In genomic region chr1:230105754-230106625, GRCh38 we compare ENCODE assay signal across 1 cellular context.
A peak's percentile ranks its signal among the peaks of the same experiment; 100 is the strongest.
TF ChIP-seq lines count a peak whose summit lies in the region.

No MANE protein-coding gene starts in this region.

TF ChIP-seq in HepG2, 621 proteins besides CTCF, POLR2A, EP300 and RAD21 (continued from another document and continues in another):
- TF ChIP-seq ATF6 (CRISPR knock-in tag; conservative IDR thresholded peaks at IDR 0.05): no peak
- no peak for TF ChIP-seq HNRNPH1 (optimal IDR thresholded peaks at IDR 0.05; ENCODE audit: low read depth, low read length)
- TF ChIP-seq CAMTA2 (CRISPR knock-in tag; IDR thresholded peaks at IDR 0.05; ENCODE audit: borderline replicate concordance): no peak
- TF ChIP-seq ZNF276 (CRISPR knock-in tag; IDR thresholded peaks at IDR 0.05; ENCODE audit: low read depth): 0 out of 2 replicates have a peak, but pooled peaks have one; percentile 42
- no peak for TF ChIP-seq RCOR2 (CRISPR knock-in tag; IDR thresholded peaks at IDR 0.05)
- peak; percentile 83; the same call in 1 of the 2 replicates for TF ChIP-seq ZNF552 (CRISPR knock-in tag; IDR thresholded peaks at IDR 0.05; ENCODE audit: borderline replicate concordance)
- TF ChIP-seq SNAI1 (CRISPR knock-in tag; IDR thresholded peaks at IDR 0.05; ENCODE audit: borderline replicate concordance): no peak
- TF ChIP-seq TCF7 (IDR thresholded peaks at IDR 0.05; ENCODE audit: low read depth): peak; percentile 69
- no peak for TF ChIP-seq ZBTB33 (CRISPR knock-in tag; IDR thresholded peaks at IDR 0.05)
- TF ChIP-seq KMT2A (CRISPR knock-in tag; IDR thresholded peaks at IDR 0.05): no peak; the same call in 1 of the 2 replicates
- TF ChIP-seq ZNF407 (CRISPR knock-in tag; IDR thresholded peaks at IDR 0.05; ENCODE audit: not compliant biosample characterization): no peak
- TF ChIP-seq CENPX (CRISPR knock-in tag; IDR thresholded peaks at IDR 0.05): no peak
- TF ChIP-seq FOXP1 (IDR thresholded peaks at IDR 0.05): no peak
- peak; percentile 64 for TF ChIP-seq FOXP1 (CRISPR knock-in tag; IDR thresholded peaks at IDR 0.05)
- no peak for TF ChIP-seq SP2 (CRISPR knock-in tag; IDR thresholded peaks at IDR 0.05)
- no peak for TF ChIP-seq KLF12 (CRISPR knock-in tag; IDR thresholded peaks at IDR 0.05; ENCODE audit: borderline replicate concordance)
- TF ChIP-seq CEBPG (CRISPR knock-in tag; IDR thresholded peaks at IDR 0.05): peak; percentile 99
- TF ChIP-seq ZNF639 (CRISPR knock-in tag; conservative IDR thresholded peaks at IDR 0.05): no peak
- peak; percentile 77; the same call in 1 of the 2 replicates for TF ChIP-seq HNF4G (IDR thresholded peaks at IDR 0.05; ENCODE audit: borderline replicate concordance, low read depth, low read length)
- no peak; the same call in 1 of the 2 replicates for TF ChIP-seq HNF4G (CRISPR knock-in tag; IDR thresholded peaks at IDR 0.05; ENCODE audit: borderline replicate concordance, low read depth)
- TF ChIP-seq ZNF567 (CRISPR knock-in tag; IDR thresholded peaks at IDR 0.05; ENCODE audit: borderline replicate concordance): no peak
- 0 out of 2 replicates have a peak, but pooled peaks have one; percentile 88 for TF ChIP-seq ZBTB3 (CRISPR knock-in tag; IDR thresholded peaks at IDR 0.05; ENCODE audit: borderline replicate concordance, low read depth)
- no peak for TF ChIP-seq ZNF709 (CRISPR knock-in tag; IDR thresholded peaks at IDR 0.05)
- peak; percentile 51 for TF ChIP-seq TBX2 (CRISPR knock-in tag; IDR thresholded peaks at IDR 0.05; ENCODE audit: borderline replicate concordance)
- TF ChIP-seq DDIT3 (CRISPR knock-in tag; IDR thresholded peaks at IDR 0.05): no peak
- peak; percentile 79; the same call in 1 of the 2 replicates for TF ChIP-seq AHDC1 (CRISPR knock-in tag; IDR thresholded peaks at IDR 0.05; ENCODE audit: borderline replicate concordance)
- TF ChIP-seq ZNF614 (CRISPR knock-in tag; IDR thresholded peaks at IDR 0.05; ENCODE audit: borderline replicate concordance): peak; percentile 78; the same call in 1 of the 2 replicates
- TF ChIP-seq ZNF3 (CRISPR knock-in tag; IDR thresholded peaks at IDR 0.05): no peak
- TF ChIP-seq EED (CRISPR knock-in tag; IDR thresholded peaks at IDR 0.05): no peak
- peak; percentile 31; the same call in 1 of the 2 replicates for TF ChIP-seq CBX5 (CRISPR knock-in tag; IDR thresholded peaks at IDR 0.05; ENCODE audit: borderline replicate concordance)
- TF ChIP-seq ZNF816 (CRISPR knock-in tag; IDR thresholded peaks at IDR 0.05; ENCODE audit: borderline replicate concordance): no peak; the same call in 1 of the 2 replicates
- TF ChIP-seq LCORL (IDR thresholded peaks at IDR 0.05): no peak
- TF ChIP-seq LCORL (CRISPR knock-in tag; IDR thresholded peaks at IDR 0.05): peak; percentile 69
- TF ChIP-seq TFE3 (CRISPR knock-in tag; IDR thresholded peaks at IDR 0.05): peak; percentile 70; the same call in 1 of the 2 replicates
- no peak for TF ChIP-seq FOXC1 (CRISPR knock-in tag; IDR thresholded peaks at IDR 0.05; ENCODE audit: borderline replicate concordance)
- no peak for TF ChIP-seq ZKSCAN8 (CRISPR knock-in tag; IDR thresholded peaks at IDR 0.05; ENCODE audit: borderline replicate concordance)
